In genomic region chr1:3272321-3273045, GRCh38 we compare ENCODE assay signal across 22 cellular contexts.
DNase-seq lines count a peak whose midpoint lies in the region; ATAC-seq and TF ChIP-seq lines count a peak whose summit lies in the region.
"Had no signal": no experiment of that assay in that cellular context is flagged by ENCODE, and none has a peak within 500 bp of the region (broad histone marks: within the 10 kb centered on the region; RNA-seq: fewer than 3 reads in every experiment).

No MANE protein-coding gene starts in this region.

- no peak overlapping the region for H2AFZ ChIP-seq in osteoblast (ENCODE audit: low read length)
- H2AFZ ChIP-seq: GM23338 had no signal

- H3K4me1 ChIP-seq in heart right ventricle (peaks cover 4 to 34% (median 14%) of the 10 kb centered on the region in 9 donors), osteoblast (ENCODE audit: insufficient read depth, low read length) (peaks cover 14% of the 10 kb centered on the region)
- H3K4me1 ChIP-seq: A549, BE2C, Caco-2 had no signal

- H3K27ac ChIP-seq in heart right ventricle (no peak overlapping the region), VCaP (peak overlapping the region; percentile 11; the same call in 1 of the 2 replicates), osteoblast (ENCODE audit: low read depth, low read length) (no peak overlapping the region)
- H3K27ac ChIP-seq: A549, C4-2B had no signal

- no peaks in the 10 kb centered on the region for H3K36me3 ChIP-seq in heart right ventricle
- H3K36me3 ChIP-seq in osteoblast (ENCODE audit: insufficient read depth, low read length), result no peaks in the 10 kb centered on the region
- H3K36me3 ChIP-seq: BE2C had no signal

- 85 to 88% methylated on average over 29 of the region's 29 CpGs for WGBS in heart right ventricle, 2 donors

- no peak for ATAC-seq in left ventricle myocardium superior
- no peak for ATAC-seq in heart right ventricle
- ATAC-seq in HG02840 (IDR thresholded peaks at IDR 0.05; ENCODE audit: low FRiP score, unreplicated experiment), result no peak
- ATAC-seq: CD8-positive, alpha-beta T cell; GM12878; GM23338; HCT116 had no signal

- no peak overlapping the region for H3K4me2 ChIP-seq in osteoblast (ENCODE audit: insufficient read depth, low read length)
- H3K4me2 ChIP-seq: A549, GM23338 had no signal

- H3K4me3 ChIP-seq in heart right ventricle, result no peak overlapping the region
- H3K4me3 ChIP-seq in osteoblast (ENCODE audit: insufficient read depth, low read length), result no peak overlapping the region
- H3K4me3 ChIP-seq: A549, GM12878, GM23338 had no signal

- intact Hi-C loops in left ventricle myocardium superior (cut with micrococcal nuclease) (no loop called here), heart right ventricle (cut with DNase I) (loop anchor here in 1 of 10 donors (10.0 kb wide), 1 partner anchor 198 kb away; no protein-coding TSS in a partner anchor)

- H3K79me2 ChIP-seq in osteoblast (ENCODE audit: insufficient read depth, low read length), result no peaks in the 10 kb centered on the region

- H3K27me3 ChIP-seq in heart right ventricle, result peaks cover 0 to 5% (median 0%) of the 10 kb centered on the region in 7 donors
- H3K27me3 ChIP-seq in osteoblast (ENCODE audit: insufficient read depth, low read length), result no peaks in the 10 kb centered on the region
- H3K27me3 ChIP-seq: BE2C had no signal

- no peak for TF ChIP-seq CTCF in heart right ventricle (IDR thresholded peaks at IDR 0.05)
- no peak for TF ChIP-seq CTCF in VCaP (conservative IDR thresholded peaks at IDR 0.05)
- no peak for TF ChIP-seq CTCF in osteoblast (IDR thresholded peaks at IDR 0.05; ENCODE audit: extremely low read depth, low read depth, low read length)

- H4K20me1 ChIP-seq in osteoblast (ENCODE audit: insufficient read depth, low read length), result peaks cover 5% of the 10 kb centered on the region

- DNase-seq in left ventricle myocardium superior, result peak; percentile 24
- DNase-seq in heart right ventricle, result no peak
- peak; percentile 90 for DNase-seq in osteoblast (ENCODE audit: insufficient read length, low spot score, missing footprints)
- no peak for DNase-seq in NCI-H1105 (lab: John Stamatoyannopoulos, UW)
- DNase-seq in GDM1 (lab: John Stamatoyannopoulos, UW), result no peak
- DNase-seq: 8988T; ACHN; AML-193; BE2C; Caco-2; CD4-positive, CD25-positive, alpha-beta regulatory T cell; CD8-positive, alpha-beta T cell; DMS153; DND-41; H9 had no signal

- H3K9me3 ChIP-seq in heart right ventricle (no peaks in the 10 kb centered on the region), osteoblast (ENCODE audit: low read depth, low read length) (no peaks in the 10 kb centered on the region)
- H3K9me3 ChIP-seq: A549, BE2C, Caco-2 had no signal

Comparison
In these comparisons a context has a peak if more than half of its experiments do, and no peak if none do; other contexts are left out.
1. DNase-seq: peak in left ventricle myocardium superior (single experiment) and osteoblast (single experiment); none in heart right ventricle (0 of 2), NCI-H1105 (single experiment) and GDM1 (single experiment).